8 cellular contexts compared by ENCODE assay signal in genomic region chrX:104270916-104271512, GRCh38. TPM values are rescaled to one million over a fixed set of nuclear protein-coding genes. Genes with fewer than 3 reads are reported as not detected.
DNase-seq lines count a peak whose midpoint lies in the region; ATAC-seq and TF ChIP-seq lines count a peak whose summit lies in the region.

No MANE protein-coding gene starts in this region.

- H3K4me2 ChIP-seq in PC-3 (ENCODE audit: low read length), result peak overlapping the region; percentile 65

- CTCF ChIA-PET in PC-3 (lab: Charles Lee), result no interaction called here

- peak overlapping the region; percentile 15; the same call in 1 of the 2 replicates for H3K4me3 ChIP-seq in PC-3 (ENCODE audit: low read length)
- peak overlapping the region in 2 of 3 donors; percentile 2 to 15 for H3K4me3 ChIP-seq in breast epithelium

- H3K27ac ChIP-seq in PC-3 (ENCODE audit: low read length) (no peak overlapping the region), breast epithelium (no peak overlapping the region)

- H3K27me3 ChIP-seq in PC-3 (ENCODE audit: low read length) (no peaks in the 10 kb centered on the region), breast epithelium (peaks cover 0 to 44% of the 10 kb centered on the region in 2 donors)

- H3K4me1 ChIP-seq in PC-3 (ENCODE audit: insufficient read depth, low read length) (no peaks in the 10 kb centered on the region), breast epithelium (no peaks in the 10 kb centered on the region)

- ATAC-seq in PC-3 (peak; percentile 65), left lobe of liver (peak; percentile 95), GM19328 (IDR thresholded peaks at IDR 0.05; ENCODE audit: unreplicated experiment) (no peak), HG02970 (IDR thresholded peaks at IDR 0.05; ENCODE audit: low FRiP score, unreplicated experiment) (no peak)

- peak; percentile 86 for TF ChIP-seq CTCF in PC-3 (conservative IDR thresholded peaks at IDR 0.05; ENCODE audit: low read depth, low read length)
- TF ChIP-seq CTCF in breast epithelium (IDR thresholded peaks at IDR 0.05), result peak; percentile 7 to 30 (median 23)

- H3K36me3 ChIP-seq in PC-3 (ENCODE audit: low read depth, low read length) (no peaks in the 10 kb centered on the region), breast epithelium (no peaks in the 10 kb centered on the region)

- H3F3A ChIP-seq in PC-3 (ENCODE audit: low read length, unreplicated experiment), result no peaks in the 10 kb centered on the region

- intact Hi-C loops in PC-3 (cut with micrococcal nuclease) (loop anchor here (1.0 kb wide), 1 partner anchor 76 kb away; no protein-coding TSS in a partner anchor), breast epithelium (cut with DNase I; ENCODE audit: low total_unique reads) (loop anchor here (2.0 kb wide), 1 partner anchor 58 kb away; no protein-coding TSS in a partner anchor)

- POLR2A ChIA-PET in PC-3 (lab: Charles Lee; ENCODE audit: unreplicated experiment), result no interaction called here

- H3K9me2 ChIP-seq in PC-3 (replicated peaks; ENCODE audit: low read length), result no peaks in the 10 kb centered on the region

- H3K9me3 ChIP-seq in PC-3 (ENCODE audit: low read length) (no peaks in the 10 kb centered on the region), breast epithelium (no peaks in the 10 kb centered on the region)

- H2AFZ ChIP-seq in PC-3 (ENCODE audit: low read length), result peak overlapping the region; percentile 66

- BruUV-seq in PC-3 (replicated peaks; lab: Mats Ljungman, UMichigan), result no TSS peak

- no peak for TF ChIP-seq POLR2A in breast epithelium (IDR thresholded peaks at IDR 0.05)

- no peaks in the 10 kb centered on the region for H3K79me2 ChIP-seq in PC-3 (ENCODE audit: low read length)

- H4K20me1 ChIP-seq in PC-3 (ENCODE audit: low read length), result no peaks in the 10 kb centered on the region

- no peak overlapping the region for H3K9ac ChIP-seq in PC-3 (ENCODE audit: low read length)

- DNase-seq in COLO829 (ENCODE audit: low spot score) (peak; percentile 36), H4 (ENCODE audit: low spot score) (peak; percentile 31), PC-3 (peak; percentile 82), breast epithelium (ENCODE audit: low spot score in 2 of 2) (peak in 1 of 2 donors; percentile 22), left lobe of liver (ENCODE audit: low spot score) (peak; percentile 58), stromal cell of bone marrow (ENCODE audit: low read depth) (peak; percentile 19)

RNA-seq across cellular contexts. Expression of gene ESX1, which starts 16.3 kb away (rescaled TPM):
- total RNA-seq in H4 (2014; rRNA removed; shearing (Covaris generic)), result 0.39 and 1.2 TPM in 2 replicates
- total RNA-seq in PC-3 (2014; rRNA removed), result not detected in 2 replicates
- not detected for total RNA-seq in breast epithelium
- total RNA-seq in left lobe of liver, result not detected

Comparison
In these comparisons a context has a peak if more than half of its experiments do, and no peak if none do; other contexts are left out.
1. ATAC-seq: peak in PC-3 (single experiment) and left lobe of liver (single experiment); none in GM19328 (single experiment) and HG02970 (single experiment).